8 cellular contexts compared by ENCODE assay signal in the genomic region with DNA sequence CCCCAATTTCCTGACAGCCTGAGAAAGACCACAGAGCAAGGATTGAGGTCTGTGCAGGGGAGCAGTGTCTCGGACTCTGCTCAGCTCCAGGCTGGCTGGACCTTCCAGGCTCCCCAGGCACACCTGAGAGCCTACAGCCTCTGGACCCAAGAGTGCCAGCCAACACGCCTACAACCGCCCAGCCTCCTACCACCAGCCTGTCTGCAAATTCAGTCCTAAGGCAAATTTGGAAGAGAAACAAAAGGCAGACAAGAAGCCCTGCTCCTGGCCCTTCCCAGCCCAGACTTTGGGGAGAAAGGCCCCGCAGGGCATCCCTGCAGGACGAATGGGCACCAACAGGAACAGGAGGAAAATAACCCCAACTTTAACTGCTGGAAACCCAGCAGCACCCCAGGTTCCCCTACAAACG. TPM values are rescaled to one million over a fixed set of nuclear protein-coding genes. Genes with fewer than 3 reads are reported as not detected.
DNase-seq lines count a peak whose midpoint lies in the region; ATAC-seq, FAIRE-seq and TF ChIP-seq lines count a peak whose summit lies in the region.

No MANE protein-coding gene starts in this region.

- peaks cover 17% of the 10 kb centered on the region for H3K4me1 ChIP-seq in A549

- peak overlapping the region; percentile 91 to 97 (median 95) for H3K4me3 Mint-ChIP-seq in IgD-negative memory B cell

- no peaks in the 10 kb centered on the region for H3K36me3 Mint-ChIP-seq in IgD-negative memory B cell

- H3K9me3 Mint-ChIP-seq in IgD-negative memory B cell = no peaks in the 10 kb centered on the region

- no peak for ATAC-seq in A549
- no peak for ATAC-seq in HG03025 (IDR thresholded peaks at IDR 0.05; ENCODE audit: low FRiP score, unreplicated experiment)
- no peak for ATAC-seq in GM18520 (IDR thresholded peaks at IDR 0.05; ENCODE audit: unreplicated experiment)

- H3K4me1 Mint-ChIP-seq in IgD-negative memory B cell = peaks cover 14 to 34% (median 18%) of the 10 kb centered on the region in 3 donors

- peak overlapping the region; percentile 16 to 90 (median 53) for H3K27ac Mint-ChIP-seq in IgD-negative memory B cell

- WGBS in A549 (ENCODE audit: missing lambda C conversion rate) = 79% methylated on average over 3 of the region's 6 CpGs

- no peak for TF ChIP-seq RAD21 in A549 (conservative IDR thresholded peaks at IDR 0.05 in 1 of 2, IDR thresholded peaks at IDR 0.05 in 1 of 2)

- H3K4me3 ChIP-seq in A549 = no peak overlapping the region

- H3K9me3 ChIP-seq in A549 = no peaks in the 10 kb centered on the region

- no peak for TF ChIP-seq POLR2A in A549 (IDR thresholded peaks at IDR 0.05; ENCODE audit: low read length)

- no peaks in the 10 kb centered on the region for H3K27me3 Mint-ChIP-seq in IgD-negative memory B cell

- peak overlapping the region; percentile 88 for H3K4me2 ChIP-seq in A549

- no peak for TF ChIP-seq EP300 in A549 (IDR thresholded peaks at IDR 0.05)

- no peak for TF ChIP-seq CTCF in A549 (IDR thresholded peaks at IDR 0.05)

- CTCF ChIA-PET in A549 (lab: Yijun Ruan, JAX) = interaction anchor here (0.6 to 1.6 kb wide), 3 partner anchors 10 to 16 kb away, joined by 3 to 4 read pairs (median 3); no protein-coding TSS in a partner anchor

- no peak for DNase-seq in A549 (ENCODE audit: low read depth in 1 of 2, low spot score in 1 of 2)
- DNase-seq in cerebellum (ENCODE audit: low spot score) = peak; percentile 11
- DNase-seq in mesenteric fat pad (ENCODE audit: low spot score) = peak; percentile 82
- DNase-seq in hypothalamus (lab: John Stamatoyannopoulos, UW) = no peak
- DNase-seq in hippocampal formation (lab: John Stamatoyannopoulos, UW) = no peak

- FAIRE-seq in A549 (lab: Jason Lieb, UNC) = no peak

- POLR2A ChIA-PET in A549 (lab: Yijun Ruan, JAX) = no interaction called here

- no peak overlapping the region; a peak in 1 of 6 replicates for H3K27ac ChIP-seq in A549

TF ChIP-seq in A549, 52 proteins besides CTCF, POLR2A, EP300 and RAD21:
- no peak for TF ChIP-seq CBX8 (IDR thresholded peaks at IDR 0.05)
- no peak for TF ChIP-seq JUN (IDR thresholded peaks at IDR 0.05)
- TF ChIP-seq MYC (IDR thresholded peaks at IDR 0.05; ENCODE audit: borderline replicate concordance, low read length) = no peak
- no peak for TF ChIP-seq NFE2L2 (conservative IDR thresholded peaks at IDR 0.05; ENCODE audit: low read length)
- TF ChIP-seq, protein P1, sequence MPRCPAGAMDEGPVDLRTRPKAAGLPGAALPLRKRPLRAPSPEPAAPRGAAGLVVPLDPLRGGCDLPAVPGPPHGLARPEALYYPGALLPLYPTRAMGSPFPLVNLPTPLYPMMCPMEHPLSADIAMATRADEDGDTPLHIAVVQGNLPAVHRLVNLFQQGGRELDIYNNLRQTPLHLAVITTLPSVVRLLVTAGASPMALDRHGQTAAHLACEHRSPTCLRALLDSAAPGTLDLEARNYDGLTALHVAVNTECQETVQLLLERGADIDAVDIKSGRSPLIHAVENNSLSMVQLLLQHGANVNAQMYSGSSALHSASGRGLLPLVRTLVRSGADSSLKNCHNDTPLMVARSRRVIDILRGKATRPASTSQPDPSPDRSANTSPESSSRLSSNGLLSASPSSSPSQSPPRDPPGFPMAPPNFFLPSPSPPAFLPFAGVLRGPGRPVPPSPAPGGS (IDR thresholded peaks at IDR 0.05) = no peak
- TF ChIP-seq ZC3H11A (IDR thresholded peaks at IDR 0.05) = no peak
- TF ChIP-seq GATA3 (IDR thresholded peaks at IDR 0.05; ENCODE audit: borderline replicate concordance) = no peak
- TF ChIP-seq, protein P2, sequence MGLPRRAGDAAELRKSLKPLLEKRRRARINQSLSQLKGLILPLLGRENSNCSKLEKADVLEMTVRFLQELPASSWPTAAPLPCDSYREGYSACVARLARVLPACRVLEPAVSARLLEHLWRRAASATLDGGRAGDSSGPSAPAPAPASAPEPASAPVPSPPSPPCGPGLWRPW (IDR thresholded peaks at IDR 0.05) = no peak
- no peak for TF ChIP-seq PHF8 (IDR thresholded peaks at IDR 0.05; ENCODE audit: borderline replicate concordance, low read depth)
- TF ChIP-seq MAFK (IDR thresholded peaks at IDR 0.05; ENCODE audit: partially characterized antibody) = no peak
- TF ChIP-seq REST (IDR thresholded peaks at IDR 0.05) = no peak
- no peak for TF ChIP-seq SMC3 (IDR thresholded peaks at IDR 0.05)
- TF ChIP-seq FOSL2 (IDR thresholded peaks at IDR 0.05) = no peak
- TF ChIP-seq FOSL2 (CRISPR knock-in tag; IDR thresholded peaks at IDR 0.05) = no peak
- TF ChIP-seq NPAS2 (CRISPR knock-in tag; IDR thresholded peaks at IDR 0.05; ENCODE audit: borderline replicate concordance) = no peak
- TF ChIP-seq ZSCAN20 (CRISPR knock-in tag; IDR thresholded peaks at IDR 0.05) = no peak
TF ChIP-seq in A549: peak in this region for 0.

RNA-seq across cellular contexts. Expression of gene HS6ST1, which starts 1.9 kb away (rescaled TPM):
- 3.8 and 5.6 TPM in 2 replicates for polyA plus RNA-seq in A549 (2011; rRNA removed)
- 5.8 and 9.7 TPM in 2 replicates for polyA plus RNA-seq in A549 (2012; cell fraction: cytosol; rRNA removed)
- polyA plus RNA-seq in A549 (2012; cell fraction: nucleus; rRNA removed) = 10.0 and 11.0 TPM in 2 replicates
- polyA plus RNA-seq in A549 (2017; fragmentation: RNase III; extraction: RNeasy Plus Mini Kit Qiagen cat#74134 plus additional on column Dnase treatment) = 10.5 to 11.9 TPM (median 11.6 TPM) in 3 replicates
- 6.0 and 6.7 TPM in 2 replicates for polyA minus RNA-seq in A549 (2011; rRNA and poly(A)+ RNA removed)
- 4.3 TPM for polyA plus RNA-seq in IgD-negative memory B cell
- total RNA-seq in cerebellum = 39.7 TPM
- total RNA-seq in mesenteric fat pad = 38.4 TPM

Comparison
In these comparisons a context has a peak if more than half of its experiments do, and no peak if none do; other contexts are left out.
1. DNase-seq: peak in cerebellum (single experiment) and mesenteric fat pad (single experiment); none in A549 (0 of 2), hypothalamus (0 of 51) and hippocampal formation (0 of 2).